7 cellular contexts compared by ENCODE assay signal in genomic region chr4:3387943-3388348, GRCh38. TPM values are rescaled to one million over a fixed set of nuclear protein-coding genes. Genes with fewer than 3 reads are reported as not detected.
DNase-seq lines count a peak whose midpoint lies in the region; ATAC-seq and TF ChIP-seq lines count a peak whose summit lies in the region.

No MANE protein-coding gene starts in this region.

- H3K36me3 ChIP-seq in ascending aorta = no peaks in the 10 kb centered on the region

- H3K4me1 Mint-ChIP-seq in stimulated activated effector memory CD8-positive, alpha-beta T cell treated with anti-CD3 and anti-CD28 coated beads, Interleukin-12 subunit alpha, Interleukin-12 subunit beta, amount 100 ng/mL, for 72 hours = peaks cover 10% of the 10 kb centered on the region

- no peaks in the 10 kb centered on the region for H3K9me3 Mint-ChIP-seq in stimulated activated effector memory CD8-positive, alpha-beta T cell treated with anti-CD3 and anti-CD28 coated beads, Interleukin-12 subunit alpha, Interleukin-12 subunit beta, amount 100 ng/mL, for 72 hours

- H3K27me3 ChIP-seq in ascending aorta = no peaks in the 10 kb centered on the region

- H3K4me1 ChIP-seq in ascending aorta = peaks cover 4 to 17% of the 10 kb centered on the region in 2 donors

- TF ChIP-seq CTCF in ascending aorta (IDR thresholded peaks at IDR 0.05) = no peak

- H3K27ac Mint-ChIP-seq in stimulated activated effector memory CD8-positive, alpha-beta T cell treated with anti-CD3 and anti-CD28 coated beads, Interleukin-12 subunit alpha, Interleukin-12 subunit beta, amount 100 ng/mL, for 72 hours = peak overlapping the region; percentile 26

- peak overlapping the region; percentile 86 to 89 for H3K27ac ChIP-seq in ascending aorta

- H3K9me3 ChIP-seq in ascending aorta = no peaks in the 10 kb centered on the region

- no peaks in the 10 kb centered on the region for H3K36me3 Mint-ChIP-seq in stimulated activated effector memory CD8-positive, alpha-beta T cell treated with anti-CD3 and anti-CD28 coated beads, Interleukin-12 subunit alpha, Interleukin-12 subunit beta, amount 100 ng/mL, for 72 hours

- peak overlapping the region; percentile 41 to 61 for H3K4me3 ChIP-seq in ascending aorta

- DNase-seq in ascending aorta (ENCODE audit: low spot score in 2 of 2) (peak; percentile 77 to 92), iris pigment epithelial cell (ENCODE audit: low read depth) (peak; percentile 38), D341Med (ENCODE audit: low spot score) (no peak), NCI-H748 (lab: John Stamatoyannopoulos, UW; ENCODE audit: unreplicated experiment) (no peak)
- no peak for DNase-seq in stimulated activated effector memory CD8-positive, alpha-beta T cell treated with anti-CD3 and anti-CD28 coated beads, Interleukin-12 subunit alpha, Interleukin-12 subunit beta, amount 100 ng/mL, for 72 hours (ENCODE audit: low spot score in 2 of 2)

- no peak overlapping the region for H3K4me3 Mint-ChIP-seq in stimulated activated effector memory CD8-positive, alpha-beta T cell treated with anti-CD3 and anti-CD28 coated beads, Interleukin-12 subunit alpha, Interleukin-12 subunit beta, amount 100 ng/mL, for 72 hours

- ATAC-seq in GM19328 (IDR thresholded peaks at IDR 0.05; ENCODE audit: unreplicated experiment) = peak; percentile 25
- peak; percentile 36 for ATAC-seq in HG03378 (IDR thresholded peaks at IDR 0.05; ENCODE audit: unreplicated experiment)
- ATAC-seq in stimulated activated effector memory CD8-positive, alpha-beta T cell treated with anti-CD3 and anti-CD28 coated beads, Interleukin-12 subunit alpha, Interleukin-12 subunit beta, amount 100 ng/mL, for 72 hours = no peak

- intact Hi-C loops in ascending aorta (cut with DNase I) = loop anchor here (1.0 kb wide), 1 partner anchor 89 kb away; no protein-coding TSS in a partner anchor

RNA-seq across cellular contexts. Expression of gene HGFAC, which starts 53.8 kb away (rescaled TPM):
- total RNA-seq in ascending aorta = 2.2 TPM

Comparison
In these comparisons a context has a peak if more than half of its experiments do, and no peak if none do; other contexts are left out.
1. DNase-seq: peak in ascending aorta (2 of 2) and iris pigment epithelial cell (single experiment); none in stimulated activated effector memory CD8-positive, alpha-beta T cell treated with anti-CD3 and anti-CD28 coated beads, Interleukin-12 subunit alpha, Interleukin-12 subunit beta, amount 100 ng/mL, for 72 hours (0 of 2), D341Med (single experiment) and NCI-H748 (single experiment).